In the genomic region with DNA sequence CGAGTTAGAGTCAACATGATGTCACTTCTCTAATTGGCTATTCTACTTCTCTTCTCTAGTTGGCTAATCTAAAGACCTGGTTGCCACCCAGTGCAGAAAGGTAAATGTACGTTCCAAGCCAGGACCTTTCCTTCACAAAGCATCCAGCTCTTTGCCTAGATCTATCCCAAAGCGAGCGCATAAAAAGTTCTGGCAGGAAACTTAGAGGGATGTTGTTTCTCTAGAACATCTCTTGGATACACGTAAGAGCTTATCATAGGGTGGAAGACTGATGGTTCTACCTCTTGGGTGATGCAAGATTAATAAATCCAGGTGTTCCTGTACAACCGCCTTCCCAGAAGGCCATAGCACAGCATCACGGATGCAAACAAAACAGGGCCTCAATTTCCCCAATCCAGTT, we compare ENCODE assay signal across 1 cellular context.
TF ChIP-seq lines count a peak whose summit lies in the region.

A gene (minus strand): TSS at position 101 of the 400 bp plus-strand sequence. CDS start 84 bp downstream, at position 17.

TF ChIP-seq in H1, 55 proteins besides CTCF, POLR2A, EP300 and RAD21:
- TF ChIP-seq KDM4A (IDR thresholded peaks at IDR 0.05; ENCODE audit: low read depth, low read length, severe bottlenecking) (no peak), ZNF274 (IDR thresholded peaks at IDR 0.05; ENCODE audit: borderline replicate concordance, extremely low read depth, low read length) (no peak), HDAC6 (IDR thresholded peaks at IDR 0.05; ENCODE audit: low read depth, low read length) (no peak), GTF2F1 (IDR thresholded peaks at IDR 0.05; ENCODE audit: borderline replicate concordance, low read depth, low read length) (no peak), SP1 (IDR thresholded peaks at IDR 0.05; ENCODE audit: low read depth, low read length) (no peak), CHD2 (IDR thresholded peaks at IDR 0.05; ENCODE audit: low read length) (no peak), NANOG (IDR thresholded peaks at IDR 0.05; ENCODE audit: insufficient read depth, low read depth, low read length, poor library complexity, severe bottlenecking) (no peak), HDAC2 (IDR thresholded peaks at IDR 0.05; ENCODE audit: borderline replicate concordance in 1 of 2, low read depth in 2 of 2, low read length in 2 of 2) (no peak)
- TF ChIP-seq, protein P1, sequence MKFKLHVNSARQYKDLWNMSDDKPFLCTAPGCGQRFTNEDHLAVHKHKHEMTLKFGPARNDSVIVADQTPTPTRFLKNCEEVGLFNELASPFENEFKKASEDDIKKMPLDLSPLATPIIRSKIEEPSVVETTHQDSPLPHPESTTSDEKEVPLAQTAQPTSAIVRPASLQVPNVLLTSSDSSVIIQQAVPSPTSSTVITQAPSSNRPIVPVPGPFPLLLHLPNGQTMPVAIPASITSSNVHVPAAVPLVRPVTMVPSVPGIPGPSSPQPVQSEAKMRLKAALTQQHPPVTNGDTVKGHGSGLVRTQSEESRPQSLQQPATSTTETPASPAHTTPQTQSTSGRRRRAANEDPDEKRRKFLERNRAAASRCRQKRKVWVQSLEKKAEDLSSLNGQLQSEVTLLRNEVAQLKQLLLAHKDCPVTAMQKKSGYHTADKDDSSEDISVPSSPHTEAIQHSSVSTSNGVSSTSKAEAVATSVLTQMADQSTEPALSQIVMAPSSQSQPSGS (IDR thresholded peaks at IDR 0.05; ENCODE audit: low read length): no peak
